In genomic region chr9:88113156-88114130, GRCh38 we compare ENCODE assay signal across 7 cellular contexts. TPM values are rescaled to one million over a fixed set of nuclear protein-coding genes. Genes with fewer than 3 reads are reported as not detected.
"Had no signal": no experiment of that assay in that cellular context is flagged by ENCODE, and none has a peak within 500 bp of the region (broad histone marks: within the 10 kb centered on the region; RNA-seq: fewer than 3 reads in every experiment).

No MANE protein-coding gene starts in this region.

RNA-seq across cellular contexts. Expression of gene SPATA31C2, which starts 24.8 kb away (rescaled TPM):
- total RNA-seq: activated CD4-positive, alpha-beta memory T cell treated with anti-CD3 and anti-CD28 coated beads for 36 hours; activated naive CD4-positive, alpha-beta T cell treated with anti-CD3 and anti-CD28 coated beads, Interleukin-2, amount 50 U/mL, for 72 hours; cardiac septum; Peyer's patch; Right ventricle myocardium superior; T-helper 2 cell treated with Interferon-gamma antibody and Interleukin-4, amounts not matched to agents 100 ng/mL and 5 ng/mL, for 36 hours had no signal
- polyA plus RNA-seq: SK-N-SH had no signal
